ENCODE assay signal across 8 cellular contexts in genomic region chr2:74457129-74457548, GRCh38. TPM values are rescaled to one million over a fixed set of nuclear protein-coding genes. Genes with fewer than 3 reads are reported as not detected.
DNase-seq lines count a peak whose midpoint lies in the region; ATAC-seq and TF ChIP-seq lines count a peak whose summit lies in the region.

No MANE protein-coding gene starts in this region.

- H3K4me1 Mint-ChIP-seq in endothelial cell (ENCODE audit: unreplicated experiment) (peaks cover 42% of the 10 kb centered on the region), osteocyte (ENCODE audit: unreplicated experiment) (peaks cover 39% of the 10 kb centered on the region)

- H3K9me3 Mint-ChIP-seq in endothelial cell (ENCODE audit: unreplicated experiment) (no peaks in the 10 kb centered on the region), osteocyte (ENCODE audit: unreplicated experiment) (no peaks in the 10 kb centered on the region)

- peak; percentile 24 for TF ChIP-seq POLR2A in GM18526 (IDR thresholded peaks at IDR 0.05; ENCODE audit: extremely low read depth, insufficient read length)

- DNase-seq in NOMO-1 treated with dmso at 0.1 percent for 144 hours (lab: John Stamatoyannopoulos, UW; ENCODE audit: unreplicated experiment): peak; percentile 8
- DNase-seq in endothelial cell (ENCODE audit: low spot score): no peak
- DNase-seq in osteocyte (ENCODE audit: extremely low spot score, unreplicated experiment): no peak
- DNase-seq in NCI-H345 treated with DMSO at 0.1 percent for 48 hours (lab: John Stamatoyannopoulos, UW; ENCODE audit: unreplicated experiment): no peak
- DNase-seq in activated CD4-positive, alpha-beta T cell treated with anti-CD3 and anti-CD28 coated beads, Interleukin-2, amount 50 U/mL, for 48 hours: no peak

- TF ChIP-seq CTCF in endothelial cell (IDR thresholded peaks at IDR 0.05; ENCODE audit: unreplicated experiment) (no peak), osteocyte (IDR thresholded peaks at IDR 0.05) (no peak)

- H3K27ac Mint-ChIP-seq in endothelial cell (ENCODE audit: unreplicated experiment) (no peak overlapping the region), osteocyte (ENCODE audit: unreplicated experiment) (peak overlapping the region; percentile 97)

- H3K36me3 Mint-ChIP-seq in endothelial cell (ENCODE audit: low read depth, unreplicated experiment) (peaks cover 5% of the 10 kb centered on the region), osteocyte (ENCODE audit: unreplicated experiment) (peaks cover 3% of the 10 kb centered on the region)

- ATAC-seq in HG02884 (IDR thresholded peaks at IDR 0.05; ENCODE audit: unreplicated experiment) (no peak), HG03432 (IDR thresholded peaks at IDR 0.05; ENCODE audit: unreplicated experiment) (no peak)

- peak overlapping the region; percentile 75 for H3K4me3 Mint-ChIP-seq in endothelial cell (ENCODE audit: unreplicated experiment)
- peak overlapping the region; percentile 99 for H3K4me3 Mint-ChIP-seq in osteocyte (ENCODE audit: unreplicated experiment)

- H3K27me3 Mint-ChIP-seq in endothelial cell (ENCODE audit: unreplicated experiment): peaks cover 9% of the 10 kb centered on the region
- peaks cover 11% of the 10 kb centered on the region for H3K27me3 Mint-ChIP-seq in osteocyte (ENCODE audit: unreplicated experiment)

RNA-seq across cellular contexts. Expression of gene WBP1, which starts 1.1 kb away (rescaled TPM):
- total RNA-seq in endothelial cell (ENCODE audit: unreplicated experiment) (76.8 TPM), osteocyte (86.3 and 96.1 TPM in 2 replicates)

RNA-seq across cellular contexts. Expression of gene INO80B, which starts 2.3 kb away (rescaled TPM):
- total RNA-seq in endothelial cell (ENCODE audit: unreplicated experiment): 22.1 TPM
- total RNA-seq in osteocyte: 34.9 and 41.9 TPM in 2 replicates

RNA-seq across cellular contexts. Expression of gene MOGS, which starts 8.0 kb away (rescaled TPM):
- total RNA-seq in endothelial cell (ENCODE audit: unreplicated experiment) (52.4 TPM), osteocyte (55.9 and 59.5 TPM in 2 replicates)

RNA-seq across cellular contexts. Expression of gene MRPL53, which starts 15.3 kb away (rescaled TPM):
- total RNA-seq in endothelial cell (ENCODE audit: unreplicated experiment): 59.0 TPM
- total RNA-seq in osteocyte: 61.5 and 67.5 TPM in 2 replicates

RNA-seq across cellular contexts. Expression of gene RTKN, which starts 15.4 kb away (rescaled TPM):
- total RNA-seq in endothelial cell (ENCODE audit: unreplicated experiment) (65.4 TPM), osteocyte (19.1 and 22.1 TPM in 2 replicates)
